In genomic region chr22:40128989-40129388, GRCh38 we compare ENCODE assay signal across 14 cellular contexts. TPM values are rescaled to one million over a fixed set of nuclear protein-coding genes. Genes with fewer than 3 reads are reported as not detected.
DNase-seq lines count a peak whose midpoint lies in the region; ATAC-seq, FAIRE-seq and TF ChIP-seq lines count a peak whose summit lies in the region.
"Had no signal": no experiment of that assay in that cellular context is flagged by ENCODE, and none has a peak within 500 bp of the region (broad histone marks: within the 10 kb centered on the region; RNA-seq: fewer than 3 reads in every experiment).

No MANE protein-coding gene starts in this region.

- peaks cover 0 to 20% (median 15%) of the 10 kb centered on the region in 10 experiments; a peak in 18 of 20 replicates for H3K4me1 ChIP-seq in BLaER1 treated with 17β-estradiol and CSF1 and Interleukin-3, amounts not matched to agents 10 nM and 100 nM
- H3K4me1 ChIP-seq in OCI-LY7 (ENCODE audit: insufficient read depth, low read length, poor library complexity, severe bottlenecking): peaks cover 7% of the 10 kb centered on the region
- H3K4me1 ChIP-seq in aorta (ENCODE audit: control insufficient read depth in 1 of 2, insufficient read depth in 2 of 2, low read length in 2 of 2): no peaks in the 10 kb centered on the region
- H3K4me1 ChIP-seq: body of pancreas, pancreas had no signal

- H3K9me3 ChIP-seq in BLaER1 treated with 17β-estradiol and CSF1 and Interleukin-3, amounts not matched to agents 10 nM and 100 nM (replicated peaks in 1 of 11): no peaks in the 10 kb centered on the region
- H3K9me3 ChIP-seq in OCI-LY7 (ENCODE audit: low read length) (no peaks in the 10 kb centered on the region), aorta (ENCODE audit: control insufficient read depth, low read length) (no peaks in the 10 kb centered on the region)
- H3K9me3 ChIP-seq: body of pancreas, pancreas had no signal

- peaks cover 40% of the 10 kb centered on the region for H3K36me3 Mint-ChIP-seq in effector memory CD8-positive, alpha-beta T cell (ENCODE audit: insufficient read depth)
- H3K36me3 Mint-ChIP-seq in Calu3 (ENCODE audit: insufficient read depth, unreplicated experiment): peaks cover 7% of the 10 kb centered on the region
- no peaks in the 10 kb centered on the region for H3K36me3 Mint-ChIP-seq in glutamatergic neuron (ENCODE audit: unreplicated experiment)

- DNase-seq in GM12891 (ENCODE audit: insufficient read length, low spot score) (peak; percentile 36), OCI-LY7 (ENCODE audit: low spot score) (peak; percentile 63), Calu3 (no peak), aorta (no peak), SW 1271 (lab: John Stamatoyannopoulos, UW) (no peak), glutamatergic neuron (no peak)
- peak; percentile 26 to 39 (median 32) for DNase-seq in effector memory CD8-positive, alpha-beta T cell
- DNase-seq: hippocampal formation; NCI-H1694 treated with DMSO at 0.1 percent for 48 hours; pancreas; stimulated activated CD4-positive, alpha-beta T cell treated with anti-CD3 and anti-CD28 coated beads, Interleukin-2, amount 100 ng/mL, for 24 hours had no signal

- intact Hi-C loops in OCI-LY7 (cut with micrococcal nuclease; ENCODE audit: unreplicated experiment) (no loop called here), Calu3 (cut with micrococcal nuclease; ENCODE audit: unreplicated experiment) (no loop called here), aorta (cut with DNase I) (no loop called here)

- H3K4me2 ChIP-seq in BLaER1 treated with 17β-estradiol and CSF1 and Interleukin-3, amounts not matched to agents 10 nM and 100 nM: peak overlapping the region in 9 of 11 experiments; percentile 30 to 73 (median 53); a peak in 17 of 22 replicates
- H3K4me2 ChIP-seq in OCI-LY7 (ENCODE audit: low read length): no peak overlapping the region

- peak overlapping the region in 6 of 11 experiments; percentile 18 to 70 (median 44); a peak in 9 of 22 replicates for H3K9ac ChIP-seq in BLaER1 treated with 17β-estradiol and CSF1 and Interleukin-3, amounts not matched to agents 10 nM and 100 nM

- ATAC-seq in effector memory CD8-positive, alpha-beta T cell (replicated peaks): peak; percentile 97
- no peak for ATAC-seq in aorta (ENCODE audit: low FRiP score)
- ATAC-seq: body of pancreas had no signal

- no peak overlapping the region for H3K4me3 ChIP-seq in BLaER1 treated with 17β-estradiol and CSF1 and Interleukin-3, amounts not matched to agents 10 nM and 100 nM
- no peak overlapping the region for H3K4me3 ChIP-seq in OCI-LY7 (ENCODE audit: low read depth, low read length, poor library complexity, severe bottlenecking)
- no peak overlapping the region for H3K4me3 ChIP-seq in aorta (ENCODE audit: low read length in 2 of 2)
- H3K4me3 ChIP-seq: body of pancreas, pancreas had no signal

- peaks cover 23 to 36% of the 10 kb centered on the region in 2 donors for H3K4me1 Mint-ChIP-seq in effector memory CD8-positive, alpha-beta T cell (ENCODE audit: low read depth in 2 of 2)
- H3K4me1 Mint-ChIP-seq in Calu3 (ENCODE audit: low read depth, unreplicated experiment): no peaks in the 10 kb centered on the region
- no peaks in the 10 kb centered on the region for H3K4me1 Mint-ChIP-seq in glutamatergic neuron (ENCODE audit: low read depth, unreplicated experiment)
- H3K4me1 Mint-ChIP-seq: CD14-positive monocyte had no signal

- H2AFZ ChIP-seq in OCI-LY7 (ENCODE audit: low read length): no peak overlapping the region

- peak; percentile 71 for FAIRE-seq in GM12891 (lab: Jason Lieb, UNC)
- FAIRE-seq: pancreas had no signal

- no peaks in the 10 kb centered on the region for H3K9me3 Mint-ChIP-seq in effector memory CD8-positive, alpha-beta T cell
- no peaks in the 10 kb centered on the region for H3K9me3 Mint-ChIP-seq in Calu3 (ENCODE audit: low read depth, unreplicated experiment)
- H3K9me3 Mint-ChIP-seq in glutamatergic neuron (ENCODE audit: unreplicated experiment): no peaks in the 10 kb centered on the region

- POLR2A ChIA-PET in OCI-LY7 (lab: Charles Lee): no interaction called here

- no peaks in the 10 kb centered on the region; a peak in 3 of 22 replicates for H4K20me1 ChIP-seq in BLaER1 treated with 17β-estradiol and CSF1 and Interleukin-3, amounts not matched to agents 10 nM and 100 nM
- H4K20me1 ChIP-seq in OCI-LY7 (ENCODE audit: insufficient read depth, low read length): no peaks in the 10 kb centered on the region

- H3K36me3 ChIP-seq in BLaER1 treated with 17β-estradiol and CSF1 and Interleukin-3, amounts not matched to agents 10 nM and 100 nM: peaks cover 0 to 53% (median 42%) of the 10 kb centered on the region in 11 experiments; a peak in 18 of 22 replicates
- H3K36me3 ChIP-seq in OCI-LY7 (ENCODE audit: insufficient read depth, low read length) (no peaks in the 10 kb centered on the region), aorta (ENCODE audit: control insufficient read depth in 1 of 2, insufficient read depth in 2 of 2, low read length in 1 of 2) (peaks cover 0 to 4% of the 10 kb centered on the region in 2 donors)
- H3K36me3 ChIP-seq: pancreas had no signal

- peak overlapping the region; percentile 20 to 30 for H3K4me3 Mint-ChIP-seq in effector memory CD8-positive, alpha-beta T cell
- H3K4me3 Mint-ChIP-seq in Calu3 (ENCODE audit: low read depth, unreplicated experiment): no peak overlapping the region
- no peak overlapping the region for H3K4me3 Mint-ChIP-seq in glutamatergic neuron (ENCODE audit: unreplicated experiment)
- H3K4me3 Mint-ChIP-seq: CD14-positive monocyte had no signal

- TF ChIP-seq CTCF in OCI-LY7 (conservative IDR thresholded peaks at IDR 0.05; ENCODE audit: low read length): no peak
- TF ChIP-seq CTCF in Calu3 (IDR thresholded peaks at IDR 0.05; ENCODE audit: unreplicated experiment): no peak
- TF ChIP-seq CTCF in glutamatergic neuron (IDR thresholded peaks at IDR 0.05; ENCODE audit: partially characterized antibody, unreplicated experiment): no peak

- H3K27ac ChIP-seq in BLaER1 treated with 17β-estradiol and CSF1 and Interleukin-3, amounts not matched to agents 10 nM and 100 nM: peak overlapping the region in 8 of 11 experiments; percentile 62 to 87 (median 74); a peak in 16 of 22 replicates
- H3K27ac ChIP-seq in OCI-LY7 (ENCODE audit: low read depth, low read length, poor library complexity, severe bottlenecking) (no peak overlapping the region), aorta (ENCODE audit: low read depth in 1 of 2, low read length in 2 of 2) (no peak overlapping the region)
- H3K27ac ChIP-seq: body of pancreas, pancreas had no signal

- WGBS in aorta, 2 donors: 78 to 88% methylated on average over 4 of the region's 4 CpGs

- CTCF ChIA-PET in OCI-LY7 (lab: Charles Lee; ENCODE audit: unreplicated experiment): interaction anchor here (0.6 kb wide), 1 partner anchor 93 kb away, joined by 5 read pairs; no protein-coding TSS in a partner anchor
- CTCF ChIA-PET in Calu3 (lab: Charles Lee): no interaction called here

- H3K9me2 ChIP-seq in OCI-LY7 (ENCODE audit: insufficient read depth, low read length): no peaks in the 10 kb centered on the region

- no peaks in the 10 kb centered on the region for H3K27me3 Mint-ChIP-seq in effector memory CD8-positive, alpha-beta T cell
- H3K27me3 Mint-ChIP-seq in Calu3 (ENCODE audit: unreplicated experiment): no peaks in the 10 kb centered on the region
- no peaks in the 10 kb centered on the region for H3K27me3 Mint-ChIP-seq in glutamatergic neuron (ENCODE audit: unreplicated experiment)

- TF ChIP-seq POLR2A in GM12891 (IDR thresholded peaks at IDR 0.05; ENCODE audit: low read depth, low read length): no peak

- BruUV-seq in OCI-LY7 (replicated peaks; lab: Mats Ljungman, UMichigan): no TSS peak
- BruUV-seq in Calu3 (replicated peaks; lab: Mats Ljungman, UMichigan): no TSS peak

- H3K79me2 ChIP-seq in OCI-LY7 (ENCODE audit: insufficient read depth, low read depth, low read length): no peaks in the 10 kb centered on the region

- peak overlapping the region; percentile 45 to 66 for H3K27ac Mint-ChIP-seq in effector memory CD8-positive, alpha-beta T cell
- H3K27ac Mint-ChIP-seq in Calu3 (ENCODE audit: unreplicated experiment): no peak overlapping the region
- no peak overlapping the region for H3K27ac Mint-ChIP-seq in glutamatergic neuron (ENCODE audit: unreplicated experiment)

- no peaks in the 10 kb centered on the region for H3K27me3 ChIP-seq in BLaER1 treated with 17β-estradiol and CSF1 and Interleukin-3, amounts not matched to agents 10 nM and 100 nM
- no peaks in the 10 kb centered on the region for H3K27me3 ChIP-seq in aorta (ENCODE audit: control insufficient read depth in 1 of 2, insufficient read depth in 2 of 2, low read length in 1 of 2)
- H3K27me3 ChIP-seq: body of pancreas, pancreas had no signal

TF ChIP-seq in GM12891, 5 proteins besides CTCF, POLR2A, EP300 and RAD21:
- TF ChIP-seq POU2F2 (IDR thresholded peaks at IDR 0.05; ENCODE audit: low read depth, low read length) (no peak), POLR2AphosphoS5 (IDR thresholded peaks at IDR 0.05; ENCODE audit: low read depth, low read length) (no peak), PAX5 (IDR thresholded peaks at IDR 0.05; ENCODE audit: insufficient read depth, low read length, severe bottlenecking) (no peak), TAF1 (IDR thresholded peaks at IDR 0.05; ENCODE audit: low read depth, low read length) (no peak), SPI1 (IDR thresholded peaks at IDR 0.05; ENCODE audit: low read depth, low read length) (no peak)

RNA-seq across cellular contexts. Expression of gene TNRC6B, which starts 48.7 kb away (rescaled TPM):
- 6.6 TPM for polyA plus RNA-seq in GM12891 (2012; ENCODE audit: low read depth, missing spikeins)
- 28.4 and 37.0 TPM in 2 replicates for total RNA-seq in OCI-LY7 (2014; rRNA removed; shearing (Covaris generic))
- total RNA-seq in OCI-LY7 (2022) (55.5 and 63.7 TPM in 2 replicates), Calu3 (2022) (44.6 and 46.0 TPM in 2 replicates), aorta (10 to 100 TPM; 81.8 to 85.0 TPM), glutamatergic neuron (ENCODE audit: unreplicated experiment) (62.0 TPM)
- polyA plus RNA-seq in aorta: 10 to 100 TPM in 1 of 2 donors, 1 to 10 TPM in 1; 2.0 to 10.1 TPM

Comparison
In these comparisons a context has a peak if more than half of its experiments do, and no peak if none do; other contexts are left out.
1. H3K27ac ChIP-seq: peak in BLaER1 treated with 17β-estradiol and CSF1 and Interleukin-3, amounts not matched to agents 10 nM and 100 nM (8 of 11); none in OCI-LY7 (single experiment) and aorta (0 of 2).
2. DNase-seq: peak in GM12891 (single experiment), OCI-LY7 (single experiment) and effector memory CD8-positive, alpha-beta T cell (3 of 3); none in Calu3 (single experiment), aorta (0 of 2), SW 1271 (0 of 2) and glutamatergic neuron (single experiment).
3. H3K27ac Mint-ChIP-seq: peak in effector memory CD8-positive, alpha-beta T cell (2 of 2); none in Calu3 (single experiment) and glutamatergic neuron (single experiment).
4. H3K4me3 Mint-ChIP-seq: peak in effector memory CD8-positive, alpha-beta T cell (2 of 2); none in Calu3 (single experiment) and glutamatergic neuron (single experiment).